8 cellular contexts compared by ENCODE assay signal in genomic region chr10:80462986-80463741, GRCh38. TPM values are rescaled to one million over a fixed set of nuclear protein-coding genes. Genes with fewer than 3 reads are reported as not detected.
DNase-seq lines count a peak whose midpoint lies in the region; ATAC-seq and TF ChIP-seq lines count a peak whose summit lies in the region.

No MANE protein-coding gene starts in this region.

- peaks cover 9% of the 10 kb centered on the region for H3K36me3 ChIP-seq in CD4-positive, CD25-positive, alpha-beta regulatory T cell (ENCODE audit: control insufficient read depth, insufficient read depth, low read length)
- H3K36me3 ChIP-seq in neutrophil, result peaks cover 5% of the 10 kb centered on the region

- H3K27ac Mint-ChIP-seq in CD4-positive, CD25-positive, alpha-beta regulatory T cell, result peak overlapping the region; percentile 89 to 99 (median 91)

- H3K4me3 Mint-ChIP-seq in CD4-positive, CD25-positive, alpha-beta regulatory T cell, result peak overlapping the region; percentile 79 to 100 (median 92)

- no peaks in the 10 kb centered on the region for H3K9me3 Mint-ChIP-seq in CD4-positive, CD25-positive, alpha-beta regulatory T cell

- peaks cover 24 to 100% (median 82%) of the 10 kb centered on the region in 4 donors for H3K4me1 Mint-ChIP-seq in CD4-positive, CD25-positive, alpha-beta regulatory T cell

- peaks cover 20% of the 10 kb centered on the region for H3K36me3 Mint-ChIP-seq in CD4-positive, CD25-positive, alpha-beta regulatory T cell

- no peak for TF ChIP-seq CTCF in neutrophil (IDR thresholded peaks at IDR 0.05)

- H3K27ac ChIP-seq in CD4-positive, CD25-positive, alpha-beta regulatory T cell (ENCODE audit: insufficient read depth, low read length, poor library complexity, severe bottlenecking), result peak overlapping the region; percentile 85
- H3K27ac ChIP-seq in cingulate gyrus (ENCODE audit: low read depth, low read length) (peak overlapping the region; percentile 95), neutrophil (peak overlapping the region; percentile 82)

- peak overlapping the region; percentile 93 for H3K4me3 ChIP-seq in CD4-positive, CD25-positive, alpha-beta regulatory T cell (ENCODE audit: low read depth, low read length)
- no peak overlapping the region for H3K4me3 ChIP-seq in neutrophil (ENCODE audit: low read depth in 1 of 2, low read length in 1 of 2)

- peak; percentile 16 to 26 for ATAC-seq in CD4-positive, CD25-positive, alpha-beta regulatory T cell (ENCODE audit: low read depth in 2 of 2)
- ATAC-seq in GM19395 (IDR thresholded peaks at IDR 0.05; ENCODE audit: unreplicated experiment), result peak; percentile 31

- no peaks in the 10 kb centered on the region for H3K27me3 ChIP-seq in CD4-positive, CD25-positive, alpha-beta regulatory T cell (ENCODE audit: control insufficient read depth, insufficient read depth, low read length)
- no peaks in the 10 kb centered on the region for H3K27me3 ChIP-seq in neutrophil

- H3K27me3 Mint-ChIP-seq in CD4-positive, CD25-positive, alpha-beta regulatory T cell, result no peaks in the 10 kb centered on the region

- DNase-seq in CD4-positive, CD25-positive, alpha-beta regulatory T cell, result no peak
- DNase-seq in NCI-H1105 treated with DMSO at 0.1 percent for 48 hours (lab: John Stamatoyannopoulos, UW) (peak; percentile 40), activated gamma-delta T cell (lab: John Stamatoyannopoulos, UW) (no peak), hippocampal formation (lab: John Stamatoyannopoulos, UW) (no peak), ureter (ENCODE audit: low spot score) (no peak)

- H3K9me3 ChIP-seq in CD4-positive, CD25-positive, alpha-beta regulatory T cell (ENCODE audit: control insufficient read depth in 2 of 2, low read length in 2 of 2), result no peaks in the 10 kb centered on the region
- H3K9me3 ChIP-seq in neutrophil, result no peaks in the 10 kb centered on the region

- H3K4me1 ChIP-seq in CD4-positive, CD25-positive, alpha-beta regulatory T cell (ENCODE audit: control insufficient read depth, insufficient read depth, low read length, poor library complexity, severe bottlenecking), result peaks cover 100% of the 10 kb centered on the region
- peaks cover 99 to 100% of the 10 kb centered on the region in 2 experiments for H3K4me1 ChIP-seq in neutrophil (ENCODE audit: control insufficient read depth in 1 of 2, insufficient read depth in 1 of 2, low read depth in 1 of 2, low read length in 1 of 2)

RNA-seq across cellular contexts. Expression of gene TSPAN14, which starts 9.1 kb away (rescaled TPM):
- 198 TPM for total RNA-seq in CD4-positive, CD25-positive, alpha-beta regulatory T cell
- 100 to 1,000 TPM; 157 to 270 (median 180) TPM for polyA plus RNA-seq in CD4-positive, CD25-positive, alpha-beta regulatory T cell
- total RNA-seq in ureter, result 177 TPM

RNA-seq across cellular contexts. Expression of gene PRXL2A, which starts 54.8 kb away (rescaled TPM):
- total RNA-seq in CD4-positive, CD25-positive, alpha-beta regulatory T cell, result 0.76 TPM
- polyA plus RNA-seq in CD4-positive, CD25-positive, alpha-beta regulatory T cell, result 1 to 10 TPM; 1.4 to 8.3 (median 3.5) TPM
- 118 TPM for total RNA-seq in ureter

Comparison
In these comparisons a context has a peak if more than half of its experiments do, and no peak if none do; other contexts are left out.
1. RNA of gene PRXL2A, which starts 54.8 kb away (total RNA-seq): 118 TPM in ureter (single experiment); 0.76 TPM in CD4-positive, CD25-positive, alpha-beta regulatory T cell (single experiment); every median in the first group is over 10 times any median in the second.
2. Peak in every context shown above with its lines, with median percentiles within 50 percentile points of each other: H3K27ac ChIP-seq.